Comparison of ENCODE assay signal across 8 cellular contexts in genomic region chr17:8807070-8807550, GRCh38. TPM values are rescaled to one million over a fixed set of nuclear protein-coding genes. Genes with fewer than 3 reads are reported as not detected.
DNase-seq lines count a peak whose midpoint lies in the region; ATAC-seq and TF ChIP-seq lines count a peak whose summit lies in the region.

No MANE protein-coding gene starts in this region.

- H3K27me3 Mint-ChIP-seq in osteocyte (ENCODE audit: unreplicated experiment) = peaks cover 28% of the 10 kb centered on the region

- TF ChIP-seq CTCF in right atrium auricular region (IDR thresholded peaks at IDR 0.05) = no peak
- TF ChIP-seq CTCF in osteocyte (IDR thresholded peaks at IDR 0.05) = no peak

- no peak overlapping the region for H3K27ac ChIP-seq in right atrium auricular region

- peaks cover 19% of the 10 kb centered on the region for H3K9me3 Mint-ChIP-seq in osteocyte (ENCODE audit: unreplicated experiment)

- ATAC-seq in Right ventricle myocardium superior (ENCODE audit: poor library complexity) = peak; percentile 12
- peak; percentile 94 for ATAC-seq in HG02938 (IDR thresholded peaks at IDR 0.05; ENCODE audit: unreplicated experiment)

- peaks cover 4% of the 10 kb centered on the region for H3K4me1 Mint-ChIP-seq in osteocyte (ENCODE audit: unreplicated experiment)

- H3K27ac Mint-ChIP-seq in osteocyte (ENCODE audit: unreplicated experiment) = no peak overlapping the region

- H3K4me3 ChIP-seq in right atrium auricular region = no peak overlapping the region

- no peaks in the 10 kb centered on the region for H3K27me3 ChIP-seq in right atrium auricular region

- peaks cover 0 to 21% of the 10 kb centered on the region in 2 donors for H3K9me3 ChIP-seq in right atrium auricular region

- DNase-seq in Right ventricle myocardium superior (no peak), right atrium auricular region (ENCODE audit: low spot score) (no peak), RPMI7951 (ENCODE audit: low read depth) (peak; percentile 11), osteocyte (ENCODE audit: extremely low spot score, unreplicated experiment) (peak; percentile 48), DMS153 (lab: John Stamatoyannopoulos, UW) (no peak), SW 1271 (lab: John Stamatoyannopoulos, UW) (no peak), NCI-H748 (lab: John Stamatoyannopoulos, UW; ENCODE audit: unreplicated experiment) (no peak)

- no peak overlapping the region for H3K4me3 Mint-ChIP-seq in osteocyte (ENCODE audit: unreplicated experiment)

- H3K36me3 Mint-ChIP-seq in osteocyte (ENCODE audit: unreplicated experiment) = no peaks in the 10 kb centered on the region

- H3K36me3 ChIP-seq in right atrium auricular region = no peaks in the 10 kb centered on the region

- intact Hi-C loops in Right ventricle myocardium superior (cut with DNase I) = no loop called here

- no peaks in the 10 kb centered on the region for H3K4me1 ChIP-seq in right atrium auricular region

RNA-seq across cellular contexts. Expression of gene MFSD6L, which starts 7.9 kb away (rescaled TPM):
- 0.11 TPM for total RNA-seq in Right ventricle myocardium superior
- total RNA-seq in right atrium auricular region = under 1 TPM in 1 of 2 donors, not detected in 1; 0.12 TPM
- not detected in 2 replicates for total RNA-seq in RPMI7951 (2014; rRNA removed; shearing (Covaris generic))
- not detected in 2 replicates for total RNA-seq in osteocyte

RNA-seq across cellular contexts. Expression of gene SPDYE4, which starts 48.8 kb away (rescaled TPM):
- not detected for total RNA-seq in Right ventricle myocardium superior
- total RNA-seq in right atrium auricular region = not detected
- total RNA-seq in RPMI7951 (2014; rRNA removed; shearing (Covaris generic)) = not detected in 2 replicates
- not detected in 2 replicates for total RNA-seq in osteocyte

Comparison
In these comparisons a context has a peak if more than half of its experiments do, and no peak if none do; other contexts are left out.
1. DNase-seq: peak in RPMI7951 (single experiment) and osteocyte (single experiment); none in Right ventricle myocardium superior (single experiment), right atrium auricular region (single experiment), DMS153 (single experiment), SW 1271 (0 of 2) and NCI-H748 (single experiment).